Comparison of ENCODE assay signal across 1 cellular context in genomic region chr14:21039585-21040369, GRCh38.
TF ChIP-seq lines count a peak whose summit lies in the region.

No MANE protein-coding gene starts in this region.

TF ChIP-seq in HepG2, 621 proteins besides CTCF, POLR2A, EP300 and RAD21 (continued from another document and continues in another):
- TF ChIP-seq PBX3 (CRISPR knock-in tag; IDR thresholded peaks at IDR 0.05; ENCODE audit: borderline replicate concordance) (no peak), HDAC2 (CRISPR knock-in tag; IDR thresholded peaks at IDR 0.05) (no peak), SALL1 (CRISPR knock-in tag; IDR thresholded peaks at IDR 0.05) (0 out of 2 replicates have a peak, but pooled peaks have one; percentile 27), XRCC5 (optimal IDR thresholded peaks at IDR 0.05; ENCODE audit: low read length) (peak; percentile 53), ZNF34 (CRISPR knock-in tag; IDR thresholded peaks at IDR 0.05; ENCODE audit: borderline replicate concordance) (0 out of 2 replicates have a peak, but pooled peaks have one; percentile 56), SIN3B (IDR thresholded peaks at IDR 0.05; ENCODE audit: low read length) (0 out of 2 replicates have a peak, but pooled peaks have one; percentile 54), MED8 (CRISPR knock-in tag; IDR thresholded peaks at IDR 0.05; ENCODE audit: insufficient replicate concordance) (no peak), TOE1 (CRISPR knock-in tag; IDR thresholded peaks at IDR 0.05) (no peak), ATRX (CRISPR knock-in tag; IDR thresholded peaks at IDR 0.05; ENCODE audit: borderline replicate concordance) (no peak), LRRFIP1 (CRISPR knock-in tag; conservative IDR thresholded peaks at IDR 0.05) (no peak), TARDBP (CRISPR knock-in tag; IDR thresholded peaks at IDR 0.05) (0 out of 2 replicates have a peak, but pooled peaks have one; percentile 36), GZF1 (CRISPR knock-in tag; IDR thresholded peaks at IDR 0.05) (peak; percentile 15; the same call in 1 of the 2 replicates), ATF2 (CRISPR knock-in tag; IDR thresholded peaks at IDR 0.05) (peak; percentile 9; the same call in 1 of the 2 replicates), SNAPC4 (CRISPR knock-in tag; IDR thresholded peaks at IDR 0.05) (0 out of 2 replicates have a peak, but pooled peaks have one; percentile 31), TCF7 (IDR thresholded peaks at IDR 0.05; ENCODE audit: low read depth) (peak; percentile 8; the same call in 1 of the 2 replicates), ZNF770 (CRISPR knock-in tag; IDR thresholded peaks at IDR 0.05) (peak; percentile 87), ZC3H13 (CRISPR knock-in tag; IDR thresholded peaks at IDR 0.05) (no peak), ATF7-NPFF (CRISPR knock-in tag; IDR thresholded peaks at IDR 0.05; ENCODE audit: low read depth) (no peak), MAF1 (CRISPR knock-in tag; IDR thresholded peaks at IDR 0.05; ENCODE audit: borderline replicate concordance) (no peak), ZNF235 (CRISPR knock-in tag; IDR thresholded peaks at IDR 0.05; ENCODE audit: borderline replicate concordance) (peak; percentile 36; the same call in 1 of the 2 replicates), ELK4 (CRISPR knock-in tag; IDR thresholded peaks at IDR 0.05; ENCODE audit: borderline replicate concordance) (no peak), HOXD1 (CRISPR knock-in tag; IDR thresholded peaks at IDR 0.05) (no peak), YEATS4 (CRISPR knock-in tag; IDR thresholded peaks at IDR 0.05; ENCODE audit: borderline replicate concordance) (peak; percentile 58; the same call in 1 of the 2 replicates), ZKSCAN8 (CRISPR knock-in tag; IDR thresholded peaks at IDR 0.05; ENCODE audit: borderline replicate concordance) (0 out of 2 replicates have a peak, but pooled peaks have one; percentile 24), ZNF710 (CRISPR knock-in tag; IDR thresholded peaks at IDR 0.05; ENCODE audit: borderline replicate concordance) (peak; percentile 38; the same call in 1 of the 2 replicates), YY1 (IDR thresholded peaks at IDR 0.05; ENCODE audit: insufficient read depth, insufficient replicate concordance, low read depth, low read length) (peak; percentile 0), KDM4B (CRISPR knock-in tag; IDR thresholded peaks at IDR 0.05) (no peak), BCL3 (CRISPR knock-in tag; IDR thresholded peaks at IDR 0.05) (no peak), GABPA (IDR thresholded peaks at IDR 0.05; ENCODE audit: low read depth, low read length) (no peak), GABPA (CRISPR knock-in tag; IDR thresholded peaks at IDR 0.05; ENCODE audit: low read depth) (0 out of 2 replicates have a peak, but pooled peaks have one; percentile 37), NAIF1 (CRISPR knock-in tag; IDR thresholded peaks at IDR 0.05; ENCODE audit: borderline replicate concordance) (no peak), ZNF430 (CRISPR knock-in tag; IDR thresholded peaks at IDR 0.05) (0 out of 2 replicates have a peak, but pooled peaks have one; percentile 59), PHF21A (CRISPR knock-in tag; IDR thresholded peaks at IDR 0.05) (no peak), TFAP4 (IDR thresholded peaks at IDR 0.05; ENCODE audit: borderline replicate concordance, low read depth) (peak; percentile 68; the same call in 1 of the 2 replicates), ZNF12 (CRISPR knock-in tag; IDR thresholded peaks at IDR 0.05) (no peak), ZNF569 (CRISPR knock-in tag; IDR thresholded peaks at IDR 0.05; ENCODE audit: borderline replicate concordance) (no peak), HMGXB4 (CRISPR knock-in tag; IDR thresholded peaks at IDR 0.05; ENCODE audit: borderline replicate concordance in 1 of 2, low read depth in 1 of 2) (peak; percentile 50 to 57; a peak in 2 of 4 replicates)
